32 cellular contexts compared by ENCODE assay signal in the genomic region with DNA sequence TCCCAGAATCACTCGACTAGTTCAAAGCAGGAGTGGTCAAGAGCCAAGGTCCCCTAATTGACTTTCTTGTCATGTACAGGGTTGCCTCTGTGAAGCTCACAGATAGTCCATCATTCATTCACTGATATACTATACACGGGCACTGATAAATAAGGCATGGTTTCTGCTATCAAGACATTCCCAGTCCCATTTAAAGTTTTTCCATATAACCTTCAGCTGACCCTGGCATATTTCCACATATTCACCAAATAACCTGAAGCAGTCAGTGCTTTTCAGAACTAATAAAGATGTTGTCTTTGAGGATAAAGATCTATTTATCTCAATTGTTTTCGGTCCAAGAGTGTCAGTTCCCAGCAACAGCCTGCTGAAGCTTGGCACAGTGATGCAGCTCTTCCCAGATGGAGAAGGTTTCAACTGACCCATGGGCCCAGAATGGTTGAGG.
DNase-seq lines count a peak whose midpoint lies in the region; ATAC-seq, FAIRE-seq and TF ChIP-seq lines count a peak whose summit lies in the region.
"Had no signal": no experiment of that assay in that cellular context is flagged by ENCODE, and none has a peak within 500 bp of the region (broad histone marks: within the 10 kb centered on the region; RNA-seq: fewer than 3 reads in every experiment).

No MANE protein-coding gene starts in this region.

- no peak overlapping the region for H3K4ac ChIP-seq in neuronal stem cell (ENCODE audit: low read length)

- ATAC-seq in Panc1 = no peak; the same call in 1 of the 2 replicates
- ATAC-seq: activated naive CD4-positive, alpha-beta T cell treated with anti-CD3 and anti-CD28 coated beads, Interleukin-2, amount 50 U/mL, for 72 hours; esophagus mucosa; lower lobe of right lung; stimulated activated naive CD8-positive, alpha-beta T cell treated with anti-CD3 and anti-CD28 coated beads, Interleukin-15, Interleukin-2, amounts not matched to agents 100 U/mL and 50 U/mL, for 24 hours had no signal

- TF ChIP-seq CTCF in 22Rv1 (IDR thresholded peaks at IDR 0.05) (no peak), Panc1 (IDR thresholded peaks at IDR 0.05) (no peak), endothelial cell of umbilical vein (IDR thresholded peaks at IDR 0.05; ENCODE audit: extremely low read depth in 1 of 2, insufficient read depth in 1 of 2, low read depth in 1 of 2, low read length in 2 of 2) (no peak), osteoblast (IDR thresholded peaks at IDR 0.05; ENCODE audit: extremely low read depth, low read depth, low read length) (no peak)

- H3K27ac ChIP-seq in 22Rv1 (peak overlapping the region; percentile 20; the same call in 1 of the 2 replicates), Panc1 (ENCODE audit: low read length) (peak overlapping the region; percentile 19), endothelial cell of umbilical vein (ENCODE audit: insufficient read depth, low read depth, low read length) (peak overlapping the region; percentile 40), osteoblast (ENCODE audit: low read depth, low read length) (peak overlapping the region; percentile 50), neuronal stem cell (replicated peaks; ENCODE audit: low read length) (no peak overlapping the region)
- H3K27ac ChIP-seq: GM23248, lower lobe of right lung, ovary, Peyer's patch, uterus had no signal

- H2BK12ac ChIP-seq in neuronal stem cell (ENCODE audit: low read length) = no peak overlapping the region

- intact Hi-C loops in Panc1 (cut with micrococcal nuclease; ENCODE audit: unreplicated experiment) (no loop called here), endothelial cell of umbilical vein (cut with micrococcal nuclease) (no loop called here)

- TF ChIP-seq POLR2A in endothelial cell of umbilical vein (IDR thresholded peaks at IDR 0.05; ENCODE audit: low read depth, low read length) = no peak

- no peak overlapping the region for H4K8ac ChIP-seq in neuronal stem cell (ENCODE audit: low read depth, low read length)

- H3K27me3 ChIP-seq in Panc1 (ENCODE audit: control insufficient read depth, insufficient read depth, low read length) (no peaks in the 10 kb centered on the region), endothelial cell of umbilical vein (ENCODE audit: control insufficient read depth in 2 of 2, insufficient read depth in 2 of 2, low read length in 2 of 2) (no peaks in the 10 kb centered on the region), osteoblast (ENCODE audit: insufficient read depth, low read length) (no peaks in the 10 kb centered on the region), neuronal stem cell (ENCODE audit: control insufficient read depth in 3 of 3, insufficient read depth in 3 of 3, low read depth in 1 of 3, low read length in 3 of 3) (no peaks in the 10 kb centered on the region)
- H3K27me3 ChIP-seq: ovary, Peyer's patch, spleen, uterus had no signal

- H3K79me1 ChIP-seq in neuronal stem cell (ENCODE audit: low read depth, low read length) = no peaks in the 10 kb centered on the region

- H2AK5ac ChIP-seq in neuronal stem cell (ENCODE audit: low read depth, low read length) = no peak overlapping the region

- H3K36me3 ChIP-seq in Panc1 (ENCODE audit: control insufficient read depth, insufficient read depth, low read length) (no peaks in the 10 kb centered on the region), endothelial cell of umbilical vein (ENCODE audit: control insufficient read depth in 2 of 2, extremely low read depth in 1 of 2, insufficient read depth in 2 of 2, low read length in 2 of 2) (no peaks in the 10 kb centered on the region), osteoblast (ENCODE audit: insufficient read depth, low read length) (no peaks in the 10 kb centered on the region), neuronal stem cell (replicated peaks in 1 of 2; ENCODE audit: control insufficient read depth in 2 of 2, insufficient read depth in 2 of 2, low read length in 2 of 2) (no peaks in the 10 kb centered on the region)
- H3K36me3 ChIP-seq: lower lobe of right lung, ovary, Peyer's patch, spleen, uterus had no signal

- H2BK120ac ChIP-seq in neuronal stem cell (ENCODE audit: low read depth, low read length) = no peak overlapping the region

- H3K9me3 ChIP-seq in Panc1 (ENCODE audit: control insufficient read depth, insufficient read depth, low read depth, low read length) = no peaks in the 10 kb centered on the region
- no peaks in the 10 kb centered on the region for H3K9me3 ChIP-seq in endothelial cell of umbilical vein (replicated peaks; ENCODE audit: control insufficient read depth, insufficient read depth, low read length)
- H3K9me3 ChIP-seq in osteoblast (ENCODE audit: low read depth, low read length) = no peaks in the 10 kb centered on the region
- no peaks in the 10 kb centered on the region for H3K9me3 ChIP-seq in neuronal stem cell (replicated peaks in 1 of 2; ENCODE audit: control insufficient read depth in 2 of 2, insufficient read depth in 1 of 2, low read depth in 1 of 2, low read length in 2 of 2)
- H3K9me3 ChIP-seq: lower lobe of right lung, ovary, Peyer's patch, spleen, uterus had no signal

- no peak overlapping the region for H3K18ac ChIP-seq in neuronal stem cell (ENCODE audit: low read length)

- H3K79me2 ChIP-seq in endothelial cell of umbilical vein (ENCODE audit: control insufficient read depth, insufficient read depth, low read length) (no peaks in the 10 kb centered on the region), osteoblast (ENCODE audit: insufficient read depth, low read length) (no peaks in the 10 kb centered on the region)

- H3K4me2 ChIP-seq in endothelial cell of umbilical vein (ENCODE audit: insufficient read depth, low read length) (no peak overlapping the region), osteoblast (ENCODE audit: insufficient read depth, low read length) (no peak overlapping the region), neuronal stem cell (ENCODE audit: insufficient read depth, low read length, poor library complexity, severe bottlenecking) (no peak overlapping the region)

- H3K4me1 ChIP-seq in Panc1 (ENCODE audit: control insufficient read depth, insufficient read depth, low read length) (peaks cover 9% of the 10 kb centered on the region; the same call in 1 of the 2 replicates), endothelial cell of umbilical vein (ENCODE audit: control insufficient read depth, extremely low read depth, insufficient read depth, low read length) (peaks cover 52% of the 10 kb centered on the region), osteoblast (ENCODE audit: insufficient read depth, low read length) (peaks cover 37% of the 10 kb centered on the region), neuronal stem cell (ENCODE audit: control insufficient read depth in 2 of 2, insufficient read depth in 1 of 2, low read depth in 1 of 2, low read length in 2 of 2) (peaks cover 5% of the 10 kb centered on the region in 2 donors)
- H3K4me1 ChIP-seq: lower lobe of right lung, Peyer's patch, uterus had no signal

- in situ Hi-C loops in Panc1 (cut with HindIII; ENCODE audit: low pct_unique_long_range_greater_than_20kb, low sequenced_read_pairs) = no loop called here

- no peak overlapping the region for H3K9ac ChIP-seq in endothelial cell of umbilical vein (replicated peaks; ENCODE audit: extremely low read depth, insufficient read depth, low read length)
- H3K9ac ChIP-seq in neuronal stem cell (ENCODE audit: low read depth, low read length, poor library complexity) = no peak overlapping the region
- H3K9ac ChIP-seq: GM23248 had no signal

- no peak overlapping the region for H3K23ac ChIP-seq in neuronal stem cell (ENCODE audit: low read depth, low read length, poor library complexity)

- WGBS in neuronal stem cell (ENCODE audit: extremely low coverage in 2 of 2, insufficient read length in 2 of 2, insufficient replicate concordance in 1 of 2), 2 donors = no CpG with 5 or more reads among the region's 3 CpGs

- POLR2A ChIA-PET in Panc1 (lab: Charles Lee) (no interaction called here), endothelial cell of umbilical vein (lab: Charles Lee) (no interaction called here)

- H2BK5ac ChIP-seq in neuronal stem cell (ENCODE audit: low read length) = no peak overlapping the region

- no peak overlapping the region for H2BK15ac ChIP-seq in neuronal stem cell (ENCODE audit: low read length)

- H3K9me1 ChIP-seq in endothelial cell of umbilical vein (replicated peaks; ENCODE audit: control insufficient read depth, extremely low read depth, insufficient read depth, low read length) = no peaks in the 10 kb centered on the region

- H4K91ac ChIP-seq in neuronal stem cell (ENCODE audit: low read depth, low read length, poor library complexity) = no peak overlapping the region

- FAIRE-seq in endothelial cell of umbilical vein (lab: Jason Lieb, UNC) = no peak
- FAIRE-seq: A204.1, bronchial epithelial cell, frontal cortex, GM18507 had no signal

- H3K4me3 ChIP-seq in Panc1 (ENCODE audit: low read depth in 2 of 2, low read length in 2 of 2) (no peak overlapping the region), endothelial cell of umbilical vein (replicated peaks in 1 of 3; ENCODE audit: insufficient read depth in 1 of 3, low read depth in 1 of 3, low read length in 3 of 3) (no peak overlapping the region), osteoblast (ENCODE audit: insufficient read depth, low read length) (no peak overlapping the region), neuronal stem cell (ENCODE audit: low read length in 2 of 2) (no peak overlapping the region)
- H3K4me3 ChIP-seq: GM23248, lower lobe of right lung, ovary, Peyer's patch, spleen, uterus had no signal

- dilution Hi-C loops in endothelial cell of umbilical vein (cut with MboI; ENCODE audit: extremely low pct_ligation_motif_present, low sequenced_read_pairs) = no loop called here

- no peak overlapping the region for H3K14ac ChIP-seq in neuronal stem cell (ENCODE audit: low read length)

- BruUV-seq in Panc1 (replicated peaks; lab: Mats Ljungman, UMichigan) (no TSS peak), endothelial cell of umbilical vein (replicated peaks; lab: Mats Ljungman, UMichigan) (no TSS peak)

- peak overlapping the region; percentile 36 for H2AFZ ChIP-seq in endothelial cell of umbilical vein (ENCODE audit: low read depth, low read length)
- H2AFZ ChIP-seq in osteoblast (ENCODE audit: low read length) = no peak overlapping the region
- H2AFZ ChIP-seq in neuronal stem cell (ENCODE audit: low read length) = no peak overlapping the region
- H2AFZ ChIP-seq: GM23248 had no signal

- CTCF ChIA-PET in Panc1 (lab: Charles Lee) = no interaction called here
- CTCF ChIA-PET in endothelial cell of umbilical vein (lab: Charles Lee) = interaction anchor here (0.7 to 3.4 kb wide), 4 partner anchors 24 to 180 kb away, joined by 3 to 19 read pairs (median 4); no protein-coding TSS in a partner anchor

- no peak for DNase-seq in Panc1 (ENCODE audit: low read depth, low spot score)
- peak; percentile 67 for DNase-seq in endothelial cell of umbilical vein (ENCODE audit: low read depth, low spot score)
- DNase-seq in osteoblast (ENCODE audit: insufficient read length, low spot score, missing footprints) = no peak
- DNase-seq in neuronal stem cell (ENCODE audit: low spot score) = no peak
- DNase-seq in D341Med (ENCODE audit: low spot score) = no peak
- DNase-seq in HK-2 (ENCODE audit: unreplicated experiment) = no peak
- no peak for DNase-seq in T-helper 2 cell
- DNase-seq: activated CD4-positive, alpha-beta T cell treated with anti-CD3 and anti-CD28 coated beads for 48 hours; activated T-cell treated with anti-CD3 and anti-CD28 coated beads for 4 hours; AML-193; CD4-positive, alpha-beta memory T cell; cortex of kidney; GM23248; hippocampal formation; lower lobe of right lung; NCI-H1105 treated with DMSO at 0.1 percent for 48 hours; NCI-H187 treated with DMSO at 0.1 percent for 48 hours; NCI-H526; ovary; Peyer's patch; SIG-M5; spleen; stimulated activated CD4-positive, alpha-beta T cell treated with anti-CD3 and anti-CD28 coated beads, Interleukin-2, amount 100 ng/mL, for 24 hours; stimulated activated naive CD8-positive, alpha-beta T cell treated with anti-CD3 and anti-CD28 coated beads, Interleukin-15, Interleukin-2, amounts not matched to agents 100 U/mL and 50 U/mL, for 24 hours; uterus had no signal

- H4K20me1 ChIP-seq in endothelial cell of umbilical vein (replicated peaks; ENCODE audit: control insufficient read depth, extremely low read depth, insufficient read depth, low read length) (no peaks in the 10 kb centered on the region), osteoblast (ENCODE audit: insufficient read depth, low read length) (no peaks in the 10 kb centered on the region)
